ENCODE assay signal across 8 cellular contexts in the genomic region with DNA sequence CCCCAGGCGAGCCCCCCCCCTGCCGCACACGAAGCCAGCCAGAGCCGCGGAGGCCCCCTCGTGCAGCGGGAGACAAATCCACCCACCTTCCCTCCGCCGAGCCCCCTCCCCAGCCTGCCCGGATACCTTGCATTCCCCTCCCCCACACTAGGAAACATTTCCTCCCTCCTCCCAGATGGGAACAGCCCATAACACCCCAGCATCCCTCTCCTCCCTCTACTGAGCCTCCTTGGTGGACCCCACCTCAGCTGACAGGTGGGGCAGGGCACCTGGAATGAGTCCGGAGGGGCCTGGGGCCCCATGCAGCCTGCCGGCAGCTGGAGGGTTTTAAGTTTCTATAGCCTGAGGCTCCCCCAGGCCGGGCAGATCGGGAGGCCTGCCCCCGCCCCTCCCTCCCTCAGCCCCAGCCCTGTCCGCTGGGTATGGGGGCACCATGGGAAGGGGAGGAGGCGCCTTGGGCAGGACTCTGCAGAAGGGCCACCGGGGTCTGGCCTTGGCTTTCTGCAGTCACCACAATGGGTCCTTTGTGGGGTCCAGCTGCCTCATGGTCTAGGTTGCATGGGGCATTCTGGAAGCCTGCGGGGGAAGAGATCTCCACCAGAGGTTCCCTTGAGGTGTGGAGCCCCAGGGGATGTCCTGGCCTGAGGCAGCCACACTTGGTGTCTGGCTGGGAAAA.
DNase-seq lines count a peak whose midpoint lies in the region; ATAC-seq and TF ChIP-seq lines count a peak whose summit lies in the region.

No MANE protein-coding gene starts in this region.

- no peak for DNase-seq in GM12865 (ENCODE audit: low read depth)
- peak; percentile 68 for DNase-seq in NAMALWA (ENCODE audit: low spot score)
- DNase-seq in cardiac fibroblast (ENCODE audit: low read depth in 2 of 2), result peak in 1 of 2 donors; percentile 35
- peak; percentile 43 for DNase-seq in superior temporal gyrus (ENCODE audit: extremely low spot score)
- DNase-seq in NCI-H1694 treated with DMSO at 0.1 percent for 48 hours (lab: John Stamatoyannopoulos, UW), result no peak

- H3K4me3 ChIP-seq in GM12865 (ENCODE audit: low read depth, low read length), result peak overlapping the region; percentile 79
- H3K4me3 ChIP-seq in cardiac fibroblast (replicated peaks in 1 of 2; ENCODE audit: low read depth in 2 of 2, low read length in 2 of 2), result peak overlapping the region; percentile 83 to 96

- H3K27ac ChIP-seq in layer of hippocampus (ENCODE audit: low read depth, low read length), result peak overlapping the region; percentile 49

- no peaks in the 10 kb centered on the region for H3K27me3 ChIP-seq in layer of hippocampus (ENCODE audit: control insufficient read depth, insufficient read depth, low read length)

- ATAC-seq in HG02981 (IDR thresholded peaks at IDR 0.05; ENCODE audit: unreplicated experiment), result no peak
- ATAC-seq in GM18519 (IDR thresholded peaks at IDR 0.05; ENCODE audit: low FRiP score, unreplicated experiment), result no peak

- TF ChIP-seq CTCF in GM12865 (IDR thresholded peaks at IDR 0.05; ENCODE audit: insufficient read depth, low read depth, low read length, missing control alignments) (no peak), cardiac fibroblast (IDR thresholded peaks at IDR 0.05; ENCODE audit: low read depth, low read length) (no peak)

Comparison
In these comparisons a context has a peak if more than half of its experiments do, and no peak if none do; other contexts are left out.
1. DNase-seq: peak in NAMALWA (single experiment) and superior temporal gyrus (single experiment); none in GM12865 (single experiment) and NCI-H1694 treated with DMSO at 0.1 percent for 48 hours (single experiment).